ENCODE assay signal across 8 cellular contexts in the genomic region with DNA sequence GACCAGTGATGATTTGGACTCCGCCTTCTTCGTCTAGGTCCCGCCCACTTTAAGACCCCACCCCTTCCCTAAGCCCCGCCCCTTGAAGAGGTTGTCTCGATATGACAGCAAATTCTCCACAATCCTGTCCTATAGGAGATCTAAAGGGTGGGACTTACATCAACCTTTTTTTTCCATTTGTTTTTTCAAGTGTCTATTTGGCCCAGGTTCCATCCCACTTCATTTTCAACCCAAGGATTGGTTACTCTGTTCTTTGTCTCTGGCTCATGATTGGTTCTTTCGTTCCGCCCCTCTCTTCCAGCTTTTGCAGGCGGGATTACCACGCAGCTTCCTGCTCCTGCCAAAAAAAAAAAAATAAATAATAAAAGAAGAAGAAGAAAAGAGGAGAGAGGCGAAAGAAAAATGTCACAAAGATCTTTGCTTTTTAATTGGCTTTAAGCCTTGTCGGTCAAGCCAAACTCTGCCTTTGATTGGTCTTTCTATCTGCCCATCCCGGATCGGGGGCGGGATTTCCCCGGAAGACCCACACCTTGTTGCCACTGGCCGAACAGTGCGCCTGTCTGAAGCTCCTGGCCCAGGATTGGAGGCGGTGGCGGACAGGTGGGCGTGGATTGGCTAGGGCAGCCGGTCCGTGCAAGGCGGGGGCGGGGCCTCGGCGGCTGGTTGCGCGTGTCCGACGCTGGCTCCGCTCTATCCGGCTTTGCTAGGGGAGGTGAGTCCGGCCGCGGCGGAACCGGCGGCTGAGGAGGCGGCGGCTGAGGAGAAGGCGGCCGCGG. TPM values are rescaled to one million over a fixed set of nuclear protein-coding genes. Genes with fewer than 3 reads are reported as not detected.
DNase-seq lines count a peak whose midpoint lies in the region; ATAC-seq and TF ChIP-seq lines count a peak whose summit lies in the region.

No MANE protein-coding gene starts in this region.

- ATAC-seq in HG02642 (IDR thresholded peaks at IDR 0.05; ENCODE audit: poor library complexity, unreplicated experiment) (peak; percentile 94), thoracic aorta (ENCODE audit: insufficient number of reproducible peaks, low FRiP score, low read depth) (peak; percentile 97)

- no peaks in the 10 kb centered on the region for H3K36me3 ChIP-seq in osteoblast (ENCODE audit: insufficient read depth, low read length)
- no peaks in the 10 kb centered on the region for H3K36me3 ChIP-seq in thoracic aorta

- H3K27me3 Mint-ChIP-seq in activated naive CD8-positive, alpha-beta T cell treated with anti-CD3 and anti-CD28 coated beads for 36 hours, result no peaks in the 10 kb centered on the region
- H3K27me3 Mint-ChIP-seq in glutamatergic neuron (ENCODE audit: unreplicated experiment), result peaks cover 5% of the 10 kb centered on the region

- H2AFZ ChIP-seq in osteoblast (ENCODE audit: low read length), result peak overlapping the region; percentile 93

- H3K4me1 ChIP-seq in osteoblast (ENCODE audit: insufficient read depth, low read length) (peaks cover 39% of the 10 kb centered on the region), thoracic aorta (ENCODE audit: control insufficient read depth in 1 of 2, low read depth in 2 of 2) (peaks cover 36 to 38% of the 10 kb centered on the region in 2 donors)

- H3K27me3 ChIP-seq in osteoblast (ENCODE audit: insufficient read depth, low read length) (no peaks in the 10 kb centered on the region), thoracic aorta (replicated peaks; ENCODE audit: insufficient read depth) (no peaks in the 10 kb centered on the region)

- peaks cover 46% of the 10 kb centered on the region for H3K4me1 Mint-ChIP-seq in activated naive CD8-positive, alpha-beta T cell treated with anti-CD3 and anti-CD28 coated beads for 36 hours
- H3K4me1 Mint-ChIP-seq in glutamatergic neuron (ENCODE audit: low read depth, unreplicated experiment), result peaks cover 25% of the 10 kb centered on the region

- no peak for TF ChIP-seq CTCF in glutamatergic neuron (IDR thresholded peaks at IDR 0.05; ENCODE audit: partially characterized antibody, unreplicated experiment)
- no peak for TF ChIP-seq CTCF in osteoblast (IDR thresholded peaks at IDR 0.05; ENCODE audit: extremely low read depth, low read depth, low read length)
- no peak for TF ChIP-seq CTCF in thoracic aorta (IDR thresholded peaks at IDR 0.05)

- peaks cover 12% of the 10 kb centered on the region for H3K36me3 Mint-ChIP-seq in activated naive CD8-positive, alpha-beta T cell treated with anti-CD3 and anti-CD28 coated beads for 36 hours
- H3K36me3 Mint-ChIP-seq in glutamatergic neuron (ENCODE audit: unreplicated experiment), result no peaks in the 10 kb centered on the region

- H3K4me2 ChIP-seq in osteoblast (ENCODE audit: insufficient read depth, low read length), result peak overlapping the region; percentile 84

- no peaks in the 10 kb centered on the region for H3K9me3 ChIP-seq in osteoblast (ENCODE audit: low read depth, low read length)
- no peaks in the 10 kb centered on the region for H3K9me3 ChIP-seq in thoracic aorta

- peak overlapping the region; percentile 83 for H3K4me3 Mint-ChIP-seq in activated naive CD8-positive, alpha-beta T cell treated with anti-CD3 and anti-CD28 coated beads for 36 hours
- peak overlapping the region; percentile 88 for H3K4me3 Mint-ChIP-seq in glutamatergic neuron (ENCODE audit: unreplicated experiment)

- H3K79me2 ChIP-seq in osteoblast (ENCODE audit: insufficient read depth, low read length), result peaks cover 44% of the 10 kb centered on the region

- peak; percentile 86 for TF ChIP-seq POLR2A in GM10847 (IDR thresholded peaks at IDR 0.05; ENCODE audit: extremely low read depth, insufficient read length)

- peak overlapping the region; percentile 77 for H3K27ac Mint-ChIP-seq in activated naive CD8-positive, alpha-beta T cell treated with anti-CD3 and anti-CD28 coated beads for 36 hours
- H3K27ac Mint-ChIP-seq in glutamatergic neuron (ENCODE audit: unreplicated experiment), result peak overlapping the region; percentile 84

- no peak overlapping the region for H3K27ac ChIP-seq in osteoblast (ENCODE audit: low read depth, low read length)
- H3K27ac ChIP-seq in thoracic aorta, result peak overlapping the region; percentile 60 to 67

- DNase-seq in NCI-H1105 (lab: John Stamatoyannopoulos, UW) (peak; percentile 96), SKM-1 (lab: John Stamatoyannopoulos, UW; ENCODE audit: unreplicated experiment) (peak; percentile 97), glutamatergic neuron (peak; percentile 100), osteoblast (ENCODE audit: insufficient read length, low spot score, missing footprints) (peak; percentile 99), thoracic aorta (ENCODE audit: low spot score) (peak; percentile 97)
- DNase-seq in activated naive CD8-positive, alpha-beta T cell treated with anti-CD3 and anti-CD28 coated beads for 36 hours, result peak; percentile 100

- peaks cover 6% of the 10 kb centered on the region for H3K9me3 Mint-ChIP-seq in activated naive CD8-positive, alpha-beta T cell treated with anti-CD3 and anti-CD28 coated beads for 36 hours
- peaks cover 4% of the 10 kb centered on the region for H3K9me3 Mint-ChIP-seq in glutamatergic neuron (ENCODE audit: unreplicated experiment)

- H3K4me3 ChIP-seq in osteoblast (ENCODE audit: insufficient read depth, low read length) (peak overlapping the region; percentile 81), thoracic aorta (peak overlapping the region; percentile 88)

- H4K20me1 ChIP-seq in osteoblast (ENCODE audit: insufficient read depth, low read length), result peaks cover 25% of the 10 kb centered on the region

RNA-seq across cellular contexts. Expression of a gene that starts 1.2 kb away (rescaled TPM):
- total RNA-seq in activated naive CD8-positive, alpha-beta T cell treated with anti-CD3 and anti-CD28 coated beads for 36 hours, result 10 to 100 TPM in 1 of 2 experiments, 1 to 10 TPM in 1; 9.6 to 10.2 TPM
- total RNA-seq in glutamatergic neuron (ENCODE audit: unreplicated experiment) (33.8 TPM), osteoblast (10.5 and 16.8 TPM in 2 replicates), thoracic aorta (10 to 100 TPM; 10.3 to 23.0 TPM)
